Comparison of ENCODE assay signal across 8 cellular contexts in the genomic region with DNA sequence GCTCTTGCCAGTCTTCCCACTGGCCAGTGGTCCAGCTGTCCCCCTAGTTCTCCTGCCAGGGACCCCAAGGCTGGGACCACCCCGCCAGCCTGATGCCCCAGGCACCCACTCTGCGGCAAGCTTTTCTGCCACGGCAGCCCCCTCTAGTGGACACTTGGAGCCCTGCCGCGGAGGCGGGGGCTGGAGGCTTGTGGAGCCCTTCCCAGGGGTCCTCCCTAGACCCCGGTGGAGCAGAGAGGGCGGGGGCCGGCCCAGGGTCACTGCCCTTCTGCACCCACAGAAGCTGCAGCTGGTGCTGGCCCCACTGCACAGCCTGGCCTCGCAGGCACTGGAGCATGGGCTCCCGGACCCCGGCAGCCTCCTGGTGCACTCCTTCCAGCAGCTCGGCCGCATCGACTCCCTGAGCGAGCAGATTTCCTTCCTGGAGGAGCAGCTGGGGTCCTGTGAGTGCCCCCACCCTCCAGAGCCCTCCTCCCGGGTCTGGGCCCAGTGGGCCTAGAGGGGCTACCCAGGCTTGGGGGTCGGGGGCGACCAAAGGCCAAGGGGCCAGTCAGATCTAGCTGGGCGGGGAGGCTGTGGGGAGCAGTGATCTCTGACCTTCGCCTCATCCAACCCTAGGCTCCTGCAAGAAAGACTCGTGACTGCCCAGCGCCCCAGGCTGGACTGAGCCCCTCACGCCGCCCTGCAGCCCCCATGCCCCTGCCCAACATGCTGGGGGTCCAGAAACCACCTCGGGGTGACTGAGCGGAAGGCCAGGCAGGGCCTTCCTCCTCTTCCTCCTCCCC. TPM values are rescaled to one million over a fixed set of nuclear protein-coding genes. Genes with fewer than 3 reads are reported as not detected.
DNase-seq lines count a peak whose midpoint lies in the region; ATAC-seq and TF ChIP-seq lines count a peak whose summit lies in the region.

No MANE protein-coding gene starts in this region.

- no peak overlapping the region for H3K4me3 ChIP-seq in CD8-positive, alpha-beta T cell (ENCODE audit: low read depth, low read length)
- H3K4me3 ChIP-seq in gastroesophageal sphincter = no peak overlapping the region

- H3K4me3 Mint-ChIP-seq in CD8-positive, alpha-beta T cell = no peak overlapping the region

- H3K4me1 ChIP-seq in CD8-positive, alpha-beta T cell (ENCODE audit: insufficient read depth, low read length) = no peaks in the 10 kb centered on the region
- H3K4me1 ChIP-seq in gastroesophageal sphincter = peaks cover 0 to 8% (median 5%) of the 10 kb centered on the region in 3 donors

- TF ChIP-seq CTCF in CD8-positive, alpha-beta T cell (IDR thresholded peaks at IDR 0.05) = peak; percentile 71
- TF ChIP-seq CTCF in LNCAP (IDR thresholded peaks at IDR 0.05) (peak; percentile 96), gastroesophageal sphincter (IDR thresholded peaks at IDR 0.05) (peak in 3 of 4 experiments; percentile 54 to 86 (median 69))

- no peak overlapping the region for H3K27ac Mint-ChIP-seq in CD8-positive, alpha-beta T cell

- peak in 5 of 7 experiments; percentile 20 to 58 (median 41) for DNase-seq in CD8-positive, alpha-beta T cell
- peak; percentile 50 for DNase-seq in activated CD8-positive, alpha-beta memory T cell treated with anti-CD3 and anti-CD28 coated beads, Interleukin-2, amount 50 U/mL, for 4 hours
- peak; percentile 56 to 63 for DNase-seq in stimulated activated CD4-positive, alpha-beta T cell treated with anti-CD3 and anti-CD28 coated beads, Interleukin-2, amount 100 ng/mL, for 24 hours
- DNase-seq in mesenteric fat pad (ENCODE audit: low spot score) = no peak

- no peaks in the 10 kb centered on the region for H3K27me3 Mint-ChIP-seq in CD8-positive, alpha-beta T cell (ENCODE audit: low read depth)

- intact Hi-C loops in CD8-positive, alpha-beta T cell (cut with DNase I, micrococcal nuclease) = loop anchor here in 1 of 2 experiments (1.0 kb wide), 1 partner anchor 187 kb away; no protein-coding TSS in a partner anchor

- CTCF ChIA-PET in CD8-positive, alpha-beta T cell (lab: Charles Lee) = interaction anchor here (0.6 to 2.4 kb wide), 16 partner anchors 8 to 186 kb away, joined by 3 to 11 read pairs (median 6); partner anchors contain the start of gene EGFL7

- no peaks in the 10 kb centered on the region for H3K9me3 Mint-ChIP-seq in CD8-positive, alpha-beta T cell

- TF ChIP-seq EP300 in gastroesophageal sphincter (IDR thresholded peaks at IDR 0.05) = no peak

- H3K36me3 Mint-ChIP-seq in CD8-positive, alpha-beta T cell = peaks cover 2% of the 10 kb centered on the region

- no peak for TF ChIP-seq POLR2A in gastroesophageal sphincter (IDR thresholded peaks at IDR 0.05)

- H3K27ac ChIP-seq in CD8-positive, alpha-beta T cell (ENCODE audit: low read depth, low read length) = no peak overlapping the region
- H3K27ac ChIP-seq in gastroesophageal sphincter = peak overlapping the region in 3 of 4 donors; percentile 10 to 27 (median 14)

- no peaks in the 10 kb centered on the region for H3K9me3 ChIP-seq in CD8-positive, alpha-beta T cell (ENCODE audit: low read length)
- H3K9me3 ChIP-seq in gastroesophageal sphincter = no peaks in the 10 kb centered on the region

- WGBS in gastroesophageal sphincter (ENCODE audit: low coverage in 1 of 2), 2 donors = 60% methylated on average over 1 of the region's 27 CpGs; no CpG with 5 or more reads in 1 of the 2 donors

- no peaks in the 10 kb centered on the region for H3K4me1 Mint-ChIP-seq in CD8-positive, alpha-beta T cell (ENCODE audit: low read depth)

- no peaks in the 10 kb centered on the region for H3K36me3 ChIP-seq in CD8-positive, alpha-beta T cell (ENCODE audit: insufficient read depth, low read length)
- H3K36me3 ChIP-seq in gastroesophageal sphincter = peaks cover 0 to 43% of the 10 kb centered on the region in 2 donors

- no peaks in the 10 kb centered on the region for H3K27me3 ChIP-seq in CD8-positive, alpha-beta T cell (ENCODE audit: insufficient read depth, low read length)
- H3K27me3 ChIP-seq in gastroesophageal sphincter = peaks cover 40% of the 10 kb centered on the region

- POLR2A ChIA-PET in CD8-positive, alpha-beta T cell (lab: Charles Lee) = interaction anchor here (1.5 kb wide), 1 partner anchor 56 kb away, joined by 9 read pairs; no protein-coding TSS in a partner anchor

- ATAC-seq in CD8-positive, alpha-beta T cell = peak; percentile 72
- ATAC-seq in gastroesophageal sphincter = no peak
- ATAC-seq in HG02678 (IDR thresholded peaks at IDR 0.05; ENCODE audit: unreplicated experiment) = no peak
- no peak for ATAC-seq in GM18858 (IDR thresholded peaks at IDR 0.05; ENCODE audit: unreplicated experiment)

RNA-seq across cellular contexts. Expression of gene EGFL7, which starts 9.1 kb away (rescaled TPM):
- total RNA-seq in CD8-positive, alpha-beta T cell = not detected
- total RNA-seq in gastroesophageal sphincter (10 to 100 TPM; 38.8 to 81.0 (median 56.4) TPM), mesenteric fat pad (155 TPM)

RNA-seq across cellular contexts. Expression of gene AGPAT2, which starts 15.4 kb away (rescaled TPM):
- total RNA-seq in CD8-positive, alpha-beta T cell = 1 to 10 TPM; 4.7 TPM
- 10 to 100 TPM; 28.8 to 43.6 (median 38.4) TPM for total RNA-seq in gastroesophageal sphincter
- total RNA-seq in mesenteric fat pad = 547 TPM

RNA-seq across cellular contexts. Expression of gene DIPK1B, which starts 40.5 kb away (rescaled TPM):
- under 1 TPM; 0.22 to 0.62 TPM for total RNA-seq in CD8-positive, alpha-beta T cell
- total RNA-seq in gastroesophageal sphincter (10 to 100 TPM in 2 of 4 donors, 1 to 10 TPM in 2; 7.8 to 24.4 (median 11.2) TPM), mesenteric fat pad (3.9 TPM)

Comparison
In these comparisons a context has a peak if more than half of its experiments do, and no peak if none do; other contexts are left out.
1. RNA of gene EGFL7, which starts 9.1 kb away (total RNA-seq): 155 TPM in mesenteric fat pad (single experiment) and 38.8 to 81.0 TPM in gastroesophageal sphincter; not detected in CD8-positive, alpha-beta T cell; every median in the first group is over 10 times any median in the second.
2. RNA of gene AGPAT2, which starts 15.4 kb away (total RNA-seq): 547 TPM in mesenteric fat pad (single experiment); 28.8 to 43.6 TPM in gastroesophageal sphincter and 4.7 TPM in CD8-positive, alpha-beta T cell; every median in the first group is over 10 times any median in the second.
3. Peak in every context shown above with its lines, with median percentiles within 50 percentile points of each other: CTCF ChIP-seq.